In genomic region chr7:74514131-74514591, GRCh38 we compare ENCODE assay signal across 16 cellular contexts.
A peak's percentile ranks its signal among the peaks of the same experiment; 100 is the strongest.
DNase-seq lines count a peak whose midpoint lies in the region; ATAC-seq and TF ChIP-seq lines count a peak whose summit lies in the region.
"Had no signal": no experiment of that assay in that cellular context is flagged by ENCODE, and none has a peak within 500 bp of the region (broad histone marks: within the 10 kb centered on the region; RNA-seq: fewer than 3 reads in every experiment).

No MANE protein-coding gene starts in this region.

- no peak overlapping the region for H3K4me3 Mint-ChIP-seq in glutamatergic neuron (ENCODE audit: unreplicated experiment)

- DNase-seq in NCI-H1092 (lab: John Stamatoyannopoulos, UW) (peak; percentile 55), NCI-H2227 treated with DMSO at 0.1 percent for 48 hours (lab: John Stamatoyannopoulos, UW) (peak; percentile 3), glutamatergic neuron (no peak), putamen (ENCODE audit: low spot score) (peak; percentile 17), iPS-NIHi7 (ENCODE audit: extremely low spot score) (no peak)
- no peak for DNase-seq in central memory CD4-positive, alpha-beta T cell
- DNase-seq: activated CD4-positive, alpha-beta T cell treated with anti-CD3 and anti-CD28 coated beads for 48 hours; activated naive CD4-positive, alpha-beta T cell treated with anti-CD3 and anti-CD28 coated beads, Interleukin-2, amount 50 U/mL, for 16 hours; activated T-cell treated with anti-CD3 and anti-CD28 coated beads for 4 hours; Calu3; GDM1; Kasumi-1; NCI-H2029 treated with DMSO at 0.1 percent for 48 hours had no signal

- no peaks in the 10 kb centered on the region for H3K4me1 Mint-ChIP-seq in glutamatergic neuron (ENCODE audit: low read depth, unreplicated experiment)

- ATAC-seq in GM21447 (IDR thresholded peaks at IDR 0.05; ENCODE audit: unreplicated experiment) = no peak
- ATAC-seq: esophagus mucosa, HCT116 had no signal

- no peaks in the 10 kb centered on the region for H3K36me3 Mint-ChIP-seq in glutamatergic neuron (ENCODE audit: unreplicated experiment)

- no peak for TF ChIP-seq CTCF in glutamatergic neuron (IDR thresholded peaks at IDR 0.05; ENCODE audit: partially characterized antibody, unreplicated experiment)

- peaks cover 6% of the 10 kb centered on the region for H3K27me3 Mint-ChIP-seq in glutamatergic neuron (ENCODE audit: unreplicated experiment)

- H3K27ac Mint-ChIP-seq in glutamatergic neuron (ENCODE audit: unreplicated experiment) = peak overlapping the region; percentile 52

- H3K9me3 Mint-ChIP-seq in glutamatergic neuron (ENCODE audit: unreplicated experiment) = peaks cover 3% of the 10 kb centered on the region

Comparison
In these comparisons a context has a peak if more than half of its experiments do, and no peak if none do; other contexts are left out.
1. DNase-seq: peak in NCI-H1092 (single experiment), NCI-H2227 treated with DMSO at 0.1 percent for 48 hours (single experiment) and putamen (single experiment); none in glutamatergic neuron (single experiment), central memory CD4-positive, alpha-beta T cell (single experiment) and iPS-NIHi7 (single experiment).